16 cellular contexts compared by ENCODE assay signal in genomic region chr7:50920031-50920635, GRCh38.
DNase-seq lines count a peak whose midpoint lies in the region; ATAC-seq, FAIRE-seq and TF ChIP-seq lines count a peak whose summit lies in the region.
"Had no signal": no experiment of that assay in that cellular context is flagged by ENCODE, and none has a peak within 500 bp of the region (broad histone marks: within the 10 kb centered on the region; RNA-seq: fewer than 3 reads in every experiment).

No MANE protein-coding gene starts in this region.

- CTCF ChIA-PET in PC-3 (lab: Charles Lee): interaction anchor here (0.7 kb wide), 1 partner anchor 99 kb away, joined by 5 read pairs; no protein-coding TSS in a partner anchor

- H3K27me3 ChIP-seq in PC-3 (ENCODE audit: low read length) (no peaks in the 10 kb centered on the region), endodermal cell (ENCODE audit: control insufficient read depth, insufficient read depth, low read length, poor library complexity, severe bottlenecking) (no peaks in the 10 kb centered on the region)

- H3K4me3 Mint-ChIP-seq in endodermal cell: no peak overlapping the region
- H3K4me3 Mint-ChIP-seq: CD8-positive, alpha-beta T cell; HFFc6 had no signal

- no peak for FAIRE-seq in GM12892 (lab: Jason Lieb, UNC)
- FAIRE-seq: D721Med had no signal

- H3K27me3 Mint-ChIP-seq in endodermal cell (ENCODE audit: insufficient read depth): no peaks in the 10 kb centered on the region

- no peak overlapping the region for H3K4me3 ChIP-seq in PC-3 (ENCODE audit: low read length)
- H3K4me3 ChIP-seq in endodermal cell (ENCODE audit: low read length): no peak overlapping the region

- no peaks in the 10 kb centered on the region for H3K36me3 Mint-ChIP-seq in endodermal cell (ENCODE audit: low read depth)
- H3K36me3 Mint-ChIP-seq: CD14-positive monocyte; CD8-positive, alpha-beta T cell had no signal

- no peaks in the 10 kb centered on the region for H3K9me3 ChIP-seq in PC-3 (ENCODE audit: low read length)
- no peaks in the 10 kb centered on the region for H3K9me3 ChIP-seq in endodermal cell (ENCODE audit: control insufficient read depth, low read length)

- H3K9me2 ChIP-seq in PC-3 (replicated peaks; ENCODE audit: low read length): no peaks in the 10 kb centered on the region

- H3K79me2 ChIP-seq in PC-3 (ENCODE audit: low read length): no peaks in the 10 kb centered on the region

- intact Hi-C loops in PC-3 (cut with micrococcal nuclease): no loop called here

- H3K27ac Mint-ChIP-seq in endodermal cell: no peak overlapping the region
- H3K27ac Mint-ChIP-seq: CD14-positive monocyte; CD8-positive, alpha-beta T cell; HFFc6 had no signal

- H3K36me3 ChIP-seq in PC-3 (ENCODE audit: low read depth, low read length): no peaks in the 10 kb centered on the region
- no peaks in the 10 kb centered on the region for H3K36me3 ChIP-seq in endodermal cell (ENCODE audit: control insufficient read depth, insufficient read depth, low read length)

- no peak overlapping the region for H2AFZ ChIP-seq in PC-3 (ENCODE audit: low read length)

- H3K27ac ChIP-seq in PC-3 (ENCODE audit: low read length): peak overlapping the region; percentile 56
- H3K27ac ChIP-seq in substantia nigra (ENCODE audit: low read depth, low read length, poor library complexity, severe bottlenecking): no peak overlapping the region
- no peak overlapping the region for H3K27ac ChIP-seq in endodermal cell (ENCODE audit: low read depth, low read length)

- BruUV-seq in PC-3 (replicated peaks; lab: Mats Ljungman, UMichigan): no TSS peak

- H3K4me1 Mint-ChIP-seq in endodermal cell: no peaks in the 10 kb centered on the region
- H3K4me1 Mint-ChIP-seq: CD14-positive monocyte had no signal

- no peaks in the 10 kb centered on the region for H3K9me3 Mint-ChIP-seq in endodermal cell
- H3K9me3 Mint-ChIP-seq: CD8-positive, alpha-beta T cell; HFFc6 had no signal

- no peaks in the 10 kb centered on the region for H3F3A ChIP-seq in PC-3 (ENCODE audit: low read length, unreplicated experiment)

- POLR2A ChIA-PET in PC-3 (lab: Charles Lee; ENCODE audit: unreplicated experiment): no interaction called here

- ATAC-seq in PC-3: no peak
- ATAC-seq: CD8-positive, alpha-beta T cell had no signal

- H4K20me1 ChIP-seq in PC-3 (ENCODE audit: low read length): no peaks in the 10 kb centered on the region

- H3K9ac ChIP-seq in PC-3 (ENCODE audit: low read length): no peak overlapping the region
- no peak overlapping the region for H3K9ac ChIP-seq in endodermal cell (ENCODE audit: extremely low read depth, low read length, poor library complexity, severe bottlenecking)

- no peak for TF ChIP-seq CTCF in PC-3 (conservative IDR thresholded peaks at IDR 0.05; ENCODE audit: low read depth, low read length)
- no peak for TF ChIP-seq CTCF in endodermal cell (conservative IDR thresholded peaks at IDR 0.05)

- no peak overlapping the region for H3K4me2 ChIP-seq in PC-3 (ENCODE audit: low read length)

- no peak for TF ChIP-seq POLR2A in GM12892 (IDR thresholded peaks at IDR 0.05; ENCODE audit: low read depth, low read length)

- DNase-seq in LHCN-M2 (ENCODE audit: low read depth) (peak; percentile 14), PC-3 (peak; percentile 22), astrocyte of the hippocampus (ENCODE audit: low read depth, low spot score) (peak; percentile 22), putamen (ENCODE audit: low spot score) (peak; percentile 39), substantia nigra (lab: John Stamatoyannopoulos, UW) (no peak), endodermal cell (no peak), GM19238 (ENCODE audit: insufficient read length, low spot score) (no peak), GM12892 (ENCODE audit: insufficient read length) (no peak)
- DNase-seq: CD8-positive, alpha-beta T cell; COR-L47; DND-41; GDM1; HCEC 1CT; HFFc6 had no signal

- WGBS in endodermal cell (ENCODE audit: insufficient coverage in 1 of 2, insufficient read length in 1 of 2), 2 experiments: 89 to 96% methylated on average over 5 to 7 of the region's 7 CpGs

- peaks cover 28% of the 10 kb centered on the region for H3K4me1 ChIP-seq in PC-3 (ENCODE audit: insufficient read depth, low read length)
- no peaks in the 10 kb centered on the region for H3K4me1 ChIP-seq in endodermal cell (ENCODE audit: control insufficient read depth, insufficient read depth, low read length)

Comparison
In these comparisons a context has a peak if more than half of its experiments do, and no peak if none do; other contexts are left out.
1. DNase-seq: peak in LHCN-M2 (single experiment), PC-3 (single experiment), astrocyte of the hippocampus (single experiment) and putamen (single experiment); none in substantia nigra (0 of 49), endodermal cell (single experiment), GM19238 (single experiment) and GM12892 (single experiment).